ENCODE assay signal across 10 cellular contexts in the genomic region with DNA sequence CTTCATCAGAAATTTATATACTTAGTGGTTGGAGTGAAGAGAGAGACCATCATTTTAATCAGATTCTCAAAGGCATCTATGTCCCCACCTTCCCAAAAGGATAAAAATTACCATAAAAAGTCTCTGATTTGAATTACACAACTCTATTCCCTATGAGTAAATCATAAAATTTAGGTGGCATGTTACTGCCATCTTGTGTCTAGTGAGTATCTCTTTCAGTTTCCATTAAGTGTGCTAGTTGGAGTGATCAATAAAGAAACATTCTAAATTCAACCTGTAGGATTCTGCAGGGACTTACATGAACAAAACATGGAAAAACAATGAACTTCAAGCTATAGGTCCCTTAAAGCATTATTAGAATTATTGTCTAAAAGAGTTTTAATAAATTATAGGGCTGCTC.
DNase-seq lines count a peak whose midpoint lies in the region; ATAC-seq and TF ChIP-seq lines count a peak whose summit lies in the region.
"Had no signal": no experiment of that assay in that cellular context is flagged by ENCODE, and none has a peak within 500 bp of the region (broad histone marks: within the 10 kb centered on the region; RNA-seq: fewer than 3 reads in every experiment).

No MANE protein-coding gene starts in this region.

- DNase-seq in HPDE6-E6E7 (ENCODE audit: extremely low spot score) = peak; percentile 7
- DNase-seq in OCI-LY7 (ENCODE audit: low spot score) = peak; percentile 42
- peak; percentile 79 for DNase-seq in fibroblast of mammary gland (ENCODE audit: low read depth)
- no peak for DNase-seq in sciatic nerve (ENCODE audit: low spot score)
- DNase-seq in NCI-H2029 treated with DMSO at 0.1 percent for 48 hours (lab: John Stamatoyannopoulos, UW) = no peak
- no peak for DNase-seq in HUDEP-2 (lab: John Stamatoyannopoulos, UW; ENCODE audit: unreplicated experiment in 76 of 76)
- DNase-seq in NOMO-1 treated with DMSO at 0.1 percent for 48 hours (lab: John Stamatoyannopoulos, UW; ENCODE audit: unreplicated experiment) = no peak
- DNase-seq: upper lobe of left lung had no signal

- H4K20me1 ChIP-seq in OCI-LY7 (ENCODE audit: insufficient read depth, low read length) = no peaks in the 10 kb centered on the region

- H3K9me2 ChIP-seq in OCI-LY7 (ENCODE audit: insufficient read depth, low read length) = no peaks in the 10 kb centered on the region

- no TSS peak for BruUV-seq in OCI-LY7 (replicated peaks; lab: Mats Ljungman, UMichigan)

- peak; percentile 74 for ATAC-seq in sciatic nerve
- no peak for ATAC-seq in GM21825 (IDR thresholded peaks at IDR 0.05; ENCODE audit: unreplicated experiment)

- H3K36me3 ChIP-seq in OCI-LY7 (ENCODE audit: insufficient read depth, low read length) = no peaks in the 10 kb centered on the region
- H3K36me3 ChIP-seq: upper lobe of left lung had no signal

- TF ChIP-seq CTCF in OCI-LY7 (conservative IDR thresholded peaks at IDR 0.05; ENCODE audit: low read length) (peak; percentile 68), fibroblast of mammary gland (conservative IDR thresholded peaks at IDR 0.05; ENCODE audit: control insufficient read depth, insufficient read depth, low read depth, low read length) (peak; percentile 45)

- CTCF ChIA-PET in OCI-LY7 (lab: Charles Lee; ENCODE audit: unreplicated experiment) = no interaction called here

- no peak overlapping the region for H3K4me2 ChIP-seq in OCI-LY7 (ENCODE audit: low read length)

- H3K79me2 ChIP-seq in OCI-LY7 (ENCODE audit: insufficient read depth, low read depth, low read length) = no peaks in the 10 kb centered on the region

- H3K9me3 ChIP-seq in OCI-LY7 (ENCODE audit: low read length) = no peaks in the 10 kb centered on the region
- H3K9me3 ChIP-seq: upper lobe of left lung had no signal

- H3K4me3 ChIP-seq in OCI-LY7 (ENCODE audit: low read depth, low read length, poor library complexity, severe bottlenecking) (no peak overlapping the region), fibroblast of mammary gland (ENCODE audit: control insufficient read depth, low read depth, low read length) (no peak overlapping the region)
- H3K4me3 ChIP-seq: lung, upper lobe of left lung had no signal

- H3K27ac ChIP-seq in OCI-LY7 (ENCODE audit: low read depth, low read length, poor library complexity, severe bottlenecking) = no peak overlapping the region

- POLR2A ChIA-PET in OCI-LY7 (lab: Charles Lee) = interaction anchor here (1.4 kb wide), 1 partner anchor 16 kb away, joined by 4 read pairs; no protein-coding TSS in a partner anchor

- peaks cover 21% of the 10 kb centered on the region for H3K4me1 ChIP-seq in OCI-LY7 (ENCODE audit: insufficient read depth, low read length, poor library complexity, severe bottlenecking)

- intact Hi-C loops in OCI-LY7 (cut with micrococcal nuclease; ENCODE audit: unreplicated experiment) = loop anchor here (10.0 kb wide), 2 partner anchors 273 to 1483 kb away; no protein-coding TSS in a partner anchor
- intact Hi-C loops in sciatic nerve (cut with DNase I) = no loop called here

- no peak overlapping the region for H2AFZ ChIP-seq in OCI-LY7 (ENCODE audit: low read length)

Comparison
In these comparisons a context has a peak if more than half of its experiments do, and no peak if none do; other contexts are left out.
1. DNase-seq: peak in HPDE6-E6E7 (single experiment), OCI-LY7 (single experiment) and fibroblast of mammary gland (single experiment); none in sciatic nerve (single experiment), NCI-H2029 treated with DMSO at 0.1 percent for 48 hours (single experiment), HUDEP-2 (0 of 76) and NOMO-1 treated with DMSO at 0.1 percent for 48 hours (single experiment).